Comparison of ENCODE assay signal across 13 cellular contexts in genomic region chr9:7315746-7316457, GRCh38.
DNase-seq lines count a peak whose midpoint lies in the region; ATAC-seq and TF ChIP-seq lines count a peak whose summit lies in the region.
"Had no signal": no experiment of that assay in that cellular context is flagged by ENCODE, and none has a peak within 500 bp of the region (broad histone marks: within the 10 kb centered on the region; RNA-seq: fewer than 3 reads in every experiment).

No MANE protein-coding gene starts in this region.

- intact Hi-C loops in tibial artery (cut with DNase I; ENCODE audit: low total_unique reads), result no loop called here

- H3K27ac ChIP-seq in lung (ENCODE audit: low read depth in 1 of 2, low read length in 1 of 2), result no peak overlapping the region
- H3K27ac ChIP-seq in tibial artery, result peak overlapping the region; percentile 67 to 80
- H3K27ac ChIP-seq: neutrophil, thyroid gland had no signal

- no peak for TF ChIP-seq CTCF in lung (IDR thresholded peaks at IDR 0.05; ENCODE audit: control extremely low read depth, extremely low read depth)
- TF ChIP-seq CTCF in tibial artery (IDR thresholded peaks at IDR 0.05), result no peak

- H3K4me1 ChIP-seq in lung (ENCODE audit: control insufficient read depth in 2 of 2, insufficient read depth in 2 of 2, low read length in 2 of 2) (no peaks in the 10 kb centered on the region), tibial artery (peaks cover 0 to 26% (median 12%) of the 10 kb centered on the region in 4 donors)
- H3K4me1 ChIP-seq: thyroid gland had no signal

- no peak overlapping the region for H3K4me3 ChIP-seq in lung
- no peak overlapping the region for H3K4me3 ChIP-seq in tibial artery
- H3K4me3 ChIP-seq: thyroid gland had no signal

- ATAC-seq in lung (ENCODE audit: insufficient read depth, low FRiP score) (peak; percentile 10), GM21786 (IDR thresholded peaks at IDR 0.05; ENCODE audit: unreplicated experiment) (no peak), GM18907 (IDR thresholded peaks at IDR 0.05; ENCODE audit: unreplicated experiment) (no peak), HG03159 (IDR thresholded peaks at IDR 0.05; ENCODE audit: unreplicated experiment) (no peak)

- H3K36me3 ChIP-seq in lung (ENCODE audit: control insufficient read depth in 2 of 2, insufficient read depth in 2 of 2, low read length in 2 of 2) (no peaks in the 10 kb centered on the region), tibial artery (no peaks in the 10 kb centered on the region)
- H3K36me3 ChIP-seq: neutrophil, thyroid gland had no signal

- H3K27me3 ChIP-seq in lung (ENCODE audit: control insufficient read depth, insufficient read depth), result no peaks in the 10 kb centered on the region
- no peaks in the 10 kb centered on the region for H3K27me3 ChIP-seq in tibial artery
- H3K27me3 ChIP-seq: neutrophil, thyroid gland had no signal

- WGBS in lung, 2 donors, result 78 to 92% methylated on average over 5 of the region's 5 CpGs

- H3K9me3 ChIP-seq in lung (ENCODE audit: control insufficient read depth in 2 of 2, insufficient read depth in 1 of 2, low read length in 1 of 2) (peaks cover 4 to 13% of the 10 kb centered on the region in 2 donors), tibial artery (peaks cover 0 to 7% (median 6%) of the 10 kb centered on the region in 3 donors)
- H3K9me3 ChIP-seq: neutrophil, thyroid gland had no signal

- DNase-seq in NCI-H2196 (lab: John Stamatoyannopoulos, UW; ENCODE audit: unreplicated experiment), result peak; percentile 52
- no peak for DNase-seq in NCI-H2196 treated with DMSO at 0.1 percent for 48 hours (lab: John Stamatoyannopoulos, UW; ENCODE audit: unreplicated experiment)
- DNase-seq in fibroblast of gingiva (ENCODE audit: low read depth), result peak; percentile 51
- DNase-seq in lung (ENCODE audit: low spot score), result no peak
- DNase-seq in tibial artery, result no peak
- DNase-seq: activated T-cell treated with anti-CD3 and anti-CD28 coated beads, Interleukin-2, amount 50 U/mL, for 1 hour; dermis blood vessel endothelial cell; NCI-H2171 treated with DMSO at 0.1 percent for 48 hours; thyroid gland had no signal

Comparison
In these comparisons a context has a peak if more than half of its experiments do, and no peak if none do; other contexts are left out.
1. DNase-seq: peak in NCI-H2196 (single experiment) and fibroblast of gingiva (single experiment); none in NCI-H2196 treated with DMSO at 0.1 percent for 48 hours (single experiment), lung (single experiment) and tibial artery (0 of 2).
2. H3K27ac ChIP-seq: peak in tibial artery (2 of 2); none in lung (0 of 2).